1 cellular context compared by ENCODE assay signal in the genomic region with DNA sequence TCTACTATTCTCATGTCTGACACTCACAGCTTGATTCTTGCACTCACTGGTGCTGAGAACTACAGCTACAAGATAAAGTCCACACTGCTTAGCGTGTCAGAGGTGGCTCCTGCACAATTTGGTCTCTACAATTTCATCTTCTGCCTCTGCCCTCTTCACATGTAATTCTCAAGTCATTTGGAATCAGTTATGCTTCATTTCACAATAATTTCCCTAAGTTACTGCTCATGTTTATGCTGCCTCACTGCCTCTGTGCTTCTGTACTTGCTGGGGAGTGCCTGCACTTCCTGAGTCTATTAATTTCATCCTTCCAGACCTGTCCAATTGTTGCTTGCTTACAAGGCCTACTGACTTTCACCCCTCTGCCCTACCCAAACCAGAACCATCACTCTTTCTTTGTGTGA.
TF ChIP-seq lines count a peak whose summit lies in the region.

No MANE protein-coding gene starts in this region.

TF ChIP-seq in WTC11, 78 proteins besides CTCF, POLR2A, EP300 and RAD21 (continued from another document):
- TF ChIP-seq, protein P1, sequence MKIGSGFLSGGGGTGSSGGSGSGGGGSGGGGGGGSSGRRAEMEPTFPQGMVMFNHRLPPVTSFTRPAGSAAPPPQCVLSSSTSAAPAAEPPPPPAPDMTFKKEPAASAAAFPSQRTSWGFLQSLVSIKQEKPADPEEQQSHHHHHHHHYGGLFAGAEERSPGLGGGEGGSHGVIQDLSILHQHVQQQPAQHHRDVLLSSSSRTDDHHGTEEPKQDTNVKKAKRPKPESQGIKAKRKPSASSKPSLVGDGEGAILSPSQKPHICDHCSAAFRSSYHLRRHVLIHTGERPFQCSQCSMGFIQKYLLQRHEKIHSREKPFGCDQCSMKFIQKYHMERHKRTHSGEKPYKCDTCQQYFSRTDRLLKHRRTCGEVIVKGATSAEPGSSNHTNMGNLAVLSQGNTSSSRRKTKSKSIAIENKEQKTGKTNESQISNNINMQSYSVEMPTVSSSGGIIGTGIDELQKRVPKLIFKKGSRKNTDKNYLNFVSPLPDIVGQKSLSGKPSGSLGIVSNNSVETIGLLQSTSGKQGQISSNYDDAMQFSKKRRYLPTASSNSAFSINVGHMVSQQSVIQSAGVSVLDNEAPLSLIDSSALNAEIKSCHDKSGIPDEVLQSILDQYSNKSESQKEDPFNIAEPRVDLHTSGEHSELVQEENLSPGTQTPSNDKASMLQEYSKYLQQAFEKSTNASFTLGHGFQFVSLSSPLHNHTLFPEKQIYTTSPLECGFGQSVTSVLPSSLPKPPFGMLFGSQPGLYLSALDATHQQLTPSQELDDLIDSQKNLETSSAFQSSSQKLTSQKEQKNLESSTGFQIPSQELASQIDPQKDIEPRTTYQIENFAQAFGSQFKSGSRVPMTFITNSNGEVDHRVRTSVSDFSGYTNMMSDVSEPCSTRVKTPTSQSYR (CRISPR knock-in tag; IDR thresholded peaks at IDR 0.05), result no peak
- TF ChIP-seq CREM (CRISPR knock-in tag; IDR thresholded peaks at IDR 0.05) (no peak), KAT7 (CRISPR knock-in tag; IDR thresholded peaks at IDR 0.05; ENCODE audit: borderline replicate concordance) (no peak)
